In the genomic region with DNA sequence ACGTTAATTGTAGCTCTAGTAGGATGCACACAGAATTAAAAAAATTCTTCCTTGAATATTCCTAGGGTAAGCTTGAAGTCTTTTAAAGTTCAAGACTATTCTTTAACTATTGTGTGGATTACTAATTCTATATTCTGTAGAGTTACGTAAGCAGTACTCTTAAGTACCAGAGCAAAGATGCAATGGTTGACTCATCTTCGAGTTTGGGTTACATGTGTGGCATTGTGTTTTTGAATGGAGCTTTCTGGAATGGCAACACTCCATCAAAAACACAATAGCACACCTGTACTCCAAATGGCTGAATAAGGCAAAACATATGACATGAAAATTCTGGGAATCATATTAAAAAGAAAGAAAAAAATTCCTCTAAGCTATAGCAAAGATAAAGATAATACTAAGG, we compare ENCODE assay signal across 37 cellular contexts.
"Had no signal": no experiment of that assay in that cellular context is flagged by ENCODE, and none has a peak within 500 bp of the region (broad histone marks: within the 10 kb centered on the region; RNA-seq: fewer than 3 reads in every experiment).

No MANE protein-coding gene starts in this region.

- H3K9me3 ChIP-seq: ascending aorta, Peyer's patch, SJSA1, SK-N-SH had no signal

- ATAC-seq: activated CD4-positive, alpha-beta T cell treated with anti-CD3 and anti-CD28 coated beads for 36 hours; activated CD4-positive, CD25-positive, alpha-beta regulatory T cell treated with anti-CD3 and anti-CD28 coated beads, Interleukin-2, amount 50 U/mL, for 24 hours; activated CD8-positive, alpha-beta T cell treated with anti-CD3 and anti-CD28 coated beads, Interleukin-2, amount 10 ng/mL, durations not matched to agents 7 days and 5 days; PC-3; WTC11 had no signal

- H3K4me3 ChIP-seq: ascending aorta, Peyer's patch, SJSA1 had no signal

- H3K36me3 ChIP-seq: ascending aorta, SJSA1 had no signal

- H3K9me3 Mint-ChIP-seq: activated CD4-positive, alpha-beta T cell treated with anti-CD3 and anti-CD28 coated beads, Interleukin-2, amount 10 ng/mL, durations not matched to agents 7 days and 5 days; activated naive CD4-positive, alpha-beta T cell treated with anti-CD3 and anti-CD28 coated beads, Interleukin-2, amount 50 U/mL, for 24 hours; activated naive CD8-positive, alpha-beta T cell treated with anti-CD3 and anti-CD28 coated beads, Interleukin-2, amount 10 ng/mL, durations not matched to agents 7 days and 5 days; activated T-cell treated with anti-CD3 and anti-CD28 coated beads, Interleukin-2, amount 50 U/mL, for 24 hours; activated T-helper 2 cell treated with anti-CD3 and anti-CD28 coated beads, Interferon-gamma antibody, Interleukin-2, Interleukin-4, amounts not matched to agents 10 μg/mL and 5 μg/mL and 100 μg/mL, durations not matched to agents 14 hours and 24 hours and 36 hours; T-helper 1 cell treated with Interleukin-12 subunit alpha and Interleukin-12 subunit beta and Interleukin-4 antibody, amounts not matched to agents 30 μg/mL and 1 μg/mL, for 36 hours; T-helper 2 cell treated with Interferon-gamma antibody and Interleukin-4, amounts not matched to agents 5 μg/mL and 100 μg/mL, for 36 hours; WTC11 had no signal

- H3K27me3 ChIP-seq: ascending aorta, Peyer's patch, SJSA1 had no signal

- H3K4me3 Mint-ChIP-seq: activated CD4-positive, alpha-beta T cell treated with anti-CD3 and anti-CD28 coated beads for 36 hours; activated CD4-positive, alpha-beta T cell treated with anti-CD3 and anti-CD28 coated beads, Interleukin-2, amount 10 ng/mL, durations not matched to agents 7 days and 5 days; activated CD8-positive, alpha-beta T cell treated with anti-CD3 and anti-CD28 coated beads, Interleukin-2, amount 10 ng/mL, durations not matched to agents 7 days and 5 days; activated naive CD4-positive, alpha-beta T cell treated with anti-CD3 and anti-CD28 coated beads, Interleukin-2, amount 50 U/mL, for 24 hours; activated naive CD8-positive, alpha-beta T cell treated with anti-CD3 and anti-CD28 coated beads, Interleukin-2, amount 10 ng/mL, durations not matched to agents 7 days and 5 days; activated T-cell treated with anti-CD3 and anti-CD28 coated beads, Interleukin-2, amount 50 U/mL, for 24 hours; T-helper 1 cell treated with Interleukin-12 subunit alpha and Interleukin-12 subunit beta and Interleukin-4 antibody, amounts not matched to agents 30 μg/mL and 1 μg/mL, for 36 hours; T-helper 2 cell treated with Interferon-gamma antibody and Interleukin-4, amounts not matched to agents 5 μg/mL and 100 μg/mL, for 36 hours; WTC11 had no signal

- H3K4me1 ChIP-seq: Peyer's patch had no signal

- H3K27ac Mint-ChIP-seq: activated CD4-positive, alpha-beta T cell treated with anti-CD3 and anti-CD28 coated beads for 36 hours; activated CD4-positive, alpha-beta T cell treated with anti-CD3 and anti-CD28 coated beads, Interleukin-2, amount 10 ng/mL, durations not matched to agents 7 days and 5 days; activated CD8-positive, alpha-beta T cell treated with anti-CD3 and anti-CD28 coated beads, Interleukin-2, amount 10 ng/mL, durations not matched to agents 7 days and 5 days; activated naive CD4-positive, alpha-beta T cell treated with anti-CD3 and anti-CD28 coated beads, Interleukin-2, amount 50 U/mL, for 24 hours; activated naive CD8-positive, alpha-beta T cell treated with anti-CD3 and anti-CD28 coated beads, Interleukin-2, amount 10 ng/mL, durations not matched to agents 7 days and 5 days; activated T-cell treated with anti-CD3 and anti-CD28 coated beads, Interleukin-2, amount 50 U/mL, for 24 hours; activated T-helper 2 cell treated with anti-CD3 and anti-CD28 coated beads, Interferon-gamma antibody, Interleukin-2, Interleukin-4, amounts not matched to agents 10 μg/mL and 5 μg/mL and 100 μg/mL, durations not matched to agents 14 hours and 24 hours and 36 hours; T-helper 1 cell treated with Interleukin-12 subunit alpha and Interleukin-12 subunit beta and Interleukin-4 antibody, amounts not matched to agents 30 μg/mL and 1 μg/mL, for 36 hours; T-helper 2 cell treated with Interferon-gamma antibody and Interleukin-4, amounts not matched to agents 5 μg/mL and 100 μg/mL, for 36 hours; WTC11 had no signal

- H3K36me3 Mint-ChIP-seq: activated naive CD4-positive, alpha-beta T cell treated with anti-CD3 and anti-CD28 coated beads, Interleukin-2, amount 50 U/mL, for 24 hours; activated naive CD8-positive, alpha-beta T cell treated with anti-CD3 and anti-CD28 coated beads, Interleukin-2, amount 10 ng/mL, durations not matched to agents 7 days and 5 days; WTC11 had no signal

- H3K4me1 Mint-ChIP-seq: activated CD4-positive, alpha-beta T cell treated with anti-CD3 and anti-CD28 coated beads for 36 hours; activated CD4-positive, alpha-beta T cell treated with anti-CD3 and anti-CD28 coated beads, Interleukin-2, amount 10 ng/mL, durations not matched to agents 7 days and 5 days; activated naive CD4-positive, alpha-beta T cell treated with anti-CD3 and anti-CD28 coated beads, Interleukin-2, amount 50 U/mL, for 24 hours; activated naive CD8-positive, alpha-beta T cell treated with anti-CD3 and anti-CD28 coated beads, Interleukin-2, amount 10 ng/mL, durations not matched to agents 7 days and 5 days had no signal

- DNase-seq: activated CD4-positive, alpha-beta T cell treated with anti-CD3 and anti-CD28 coated beads for 36 hours; activated CD4-positive, alpha-beta T cell treated with anti-CD3 and anti-CD28 coated beads, Interleukin-2, amount 10 ng/mL, durations not matched to agents 7 days and 5 days; activated CD4-positive, alpha-beta T cell treated with anti-CD3 and anti-CD28 coated beads, Interleukin-2, amount 50 U/mL, for 48 hours; activated CD8-positive, alpha-beta T cell treated with anti-CD3 and anti-CD28 coated beads, Interleukin-2, amount 10 ng/mL, durations not matched to agents 7 days and 5 days; activated gamma-delta T cell; activated naive CD4-positive, alpha-beta T cell treated with Interleukin-2 at 50 U/mL for 16 hours; activated naive CD8-positive, alpha-beta T cell treated with anti-CD3 and anti-CD28 coated beads, Interleukin-2, amount 10 ng/mL, durations not matched to agents 7 days and 5 days; activated T-cell treated with anti-CD3 and anti-CD28 coated beads, Interleukin-2, amount 50 U/mL, for 24 hours; amygdala; caudate nucleus; cerebellar nuclear complex; IMR-90; Karpas-422; KBM-7; MM.1S; NCI-H1092; NCI-H1417; NCI-H146; NCI-H187; NCI-H2029 treated with DMSO at 0.1 percent for 48 hours; NCI-H2107; NCI-H226; NCI-H446 treated with DMSO at 0.1 percent for 48 hours; NK-92 treated with Interleukin-12 subunit alpha and Interleukin-12 subunit beta, amount 100 ng/mL, for 24 hours; PC-3; Peyer's patch; RPMI8226; SHP77 treated with DMSO at 0.1 percent for 48 hours; SK-N-SH had no signal
